ENCODE assay signal across 1 cellular context in the genomic region with DNA sequence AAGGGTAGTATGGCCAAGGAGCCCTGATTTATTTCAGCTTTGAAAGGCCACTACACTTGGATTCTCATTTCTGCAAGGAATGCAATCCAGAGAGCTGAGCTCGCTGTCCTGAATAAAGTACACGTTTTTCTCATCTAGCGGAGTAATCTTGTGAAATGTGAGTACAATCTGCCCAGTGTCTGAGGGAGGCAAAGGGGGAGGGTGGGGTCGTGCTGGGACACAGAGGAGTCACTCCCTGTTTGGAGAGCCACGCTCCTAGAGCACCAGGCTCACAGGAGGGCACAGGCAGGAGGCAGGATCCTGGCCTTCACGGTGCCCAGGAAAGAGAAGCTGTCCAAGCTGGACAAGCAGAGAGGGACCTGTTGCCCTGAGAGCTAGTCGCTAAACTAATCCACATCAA.
TF ChIP-seq lines count a peak whose summit lies in the region.

No MANE protein-coding gene starts in this region.

TF ChIP-seq in K562, 482 proteins besides CTCF, POLR2A, EP300 and RAD21 (continued from another document):
- TF ChIP-seq, protein P1, sequence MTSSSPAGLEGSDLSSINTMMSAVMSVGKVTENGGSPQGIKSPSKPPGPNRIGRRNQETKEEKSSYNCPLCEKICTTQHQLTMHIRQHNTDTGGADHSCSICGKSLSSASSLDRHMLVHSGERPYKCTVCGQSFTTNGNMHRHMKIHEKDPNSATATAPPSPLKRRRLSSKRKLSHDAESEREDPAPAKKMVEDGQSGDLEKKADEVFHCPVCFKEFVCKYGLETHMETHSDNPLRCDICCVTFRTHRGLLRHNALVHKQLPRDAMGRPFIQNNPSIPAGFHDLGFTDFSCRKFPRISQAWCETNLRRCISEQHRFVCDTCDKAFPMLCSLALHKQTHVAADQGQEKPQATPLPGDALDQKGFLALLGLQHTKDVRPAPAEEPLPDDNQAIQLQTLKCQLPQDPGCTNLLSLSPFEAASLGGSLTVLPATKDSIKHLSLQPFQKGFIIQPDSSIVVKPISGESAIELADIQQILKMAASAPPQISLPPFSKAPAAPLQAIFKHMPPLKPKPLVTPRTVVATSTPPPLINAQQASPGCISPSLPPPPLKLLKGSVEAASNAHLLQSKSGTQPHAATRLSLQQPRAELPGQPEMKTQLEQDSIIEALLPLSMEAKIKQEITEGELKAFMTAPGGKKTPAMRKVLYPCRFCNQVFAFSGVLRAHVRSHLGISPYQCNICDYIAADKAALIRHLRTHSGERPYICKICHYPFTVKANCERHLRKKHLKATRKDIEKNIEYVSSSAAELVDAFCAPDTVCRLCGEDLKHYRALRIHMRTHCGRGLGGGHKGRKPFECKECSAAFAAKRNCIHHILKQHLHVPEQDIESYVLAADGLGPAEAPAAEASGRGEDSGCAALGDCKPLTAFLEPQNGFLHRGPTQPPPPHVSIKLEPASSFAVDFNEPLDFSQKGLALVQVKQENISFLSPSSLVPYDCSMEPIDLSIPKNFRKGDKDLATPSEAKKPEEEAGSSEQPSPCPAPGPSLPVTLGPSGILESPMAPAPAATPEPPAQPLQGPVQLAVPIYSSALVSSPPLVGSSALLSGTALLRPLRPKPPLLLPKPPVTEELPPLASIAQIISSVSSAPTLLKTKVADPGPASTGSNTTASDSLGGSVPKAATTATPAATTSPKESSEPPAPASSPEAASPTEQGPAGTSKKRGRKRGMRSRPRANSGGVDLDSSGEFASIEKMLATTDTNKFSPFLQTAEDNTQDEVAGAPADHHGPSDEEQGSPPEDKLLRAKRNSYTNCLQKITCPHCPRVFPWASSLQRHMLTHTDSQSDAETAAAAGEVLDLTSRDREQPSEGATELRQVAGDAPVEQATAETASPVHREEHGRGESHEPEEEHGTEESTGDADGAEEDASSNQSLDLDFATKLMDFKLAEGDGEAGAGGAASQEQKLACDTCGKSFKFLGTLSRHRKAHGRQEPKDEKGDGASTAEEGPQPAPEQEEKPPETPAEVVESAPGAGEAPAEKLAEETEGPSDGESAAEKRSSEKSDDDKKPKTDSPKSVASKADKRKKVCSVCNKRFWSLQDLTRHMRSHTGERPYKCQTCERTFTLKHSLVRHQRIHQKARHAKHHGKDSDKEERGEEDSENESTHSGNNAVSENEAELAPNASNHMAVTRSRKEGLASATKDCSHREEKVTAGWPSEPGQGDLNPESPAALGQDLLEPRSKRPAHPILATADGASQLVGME (CRISPR knock-in tag; IDR thresholded peaks at IDR 0.05) = no peak
- TF ChIP-seq, protein P2, sequence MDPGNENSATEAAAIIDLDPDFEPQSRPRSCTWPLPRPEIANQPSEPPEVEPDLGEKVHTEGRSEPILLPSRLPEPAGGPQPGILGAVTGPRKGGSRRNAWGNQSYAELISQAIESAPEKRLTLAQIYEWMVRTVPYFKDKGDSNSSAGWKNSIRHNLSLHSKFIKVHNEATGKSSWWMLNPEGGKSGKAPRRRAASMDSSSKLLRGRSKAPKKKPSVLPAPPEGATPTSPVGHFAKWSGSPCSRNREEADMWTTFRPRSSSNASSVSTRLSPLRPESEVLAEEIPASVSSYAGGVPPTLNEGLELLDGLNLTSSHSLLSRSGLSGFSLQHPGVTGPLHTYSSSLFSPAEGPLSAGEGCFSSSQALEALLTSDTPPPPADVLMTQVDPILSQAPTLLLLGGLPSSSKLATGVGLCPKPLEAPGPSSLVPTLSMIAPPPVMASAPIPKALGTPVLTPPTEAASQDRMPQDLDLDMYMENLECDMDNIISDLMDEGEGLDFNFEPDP (CRISPR knock-in tag; IDR thresholded peaks at IDR 0.05) = no peak
- no peak for TF ChIP-seq CREBBP (IDR thresholded peaks at IDR 0.05; ENCODE audit: low read depth, low read length)
- no peak for TF ChIP-seq ZC3H8 (IDR thresholded peaks at IDR 0.05)
- TF ChIP-seq MAFG (tag; conservative IDR thresholded peaks at IDR 0.05) = no peak
- TF ChIP-seq NCOR1 (IDR thresholded peaks at IDR 0.05) = no peak
- TF ChIP-seq BHLHE40 (IDR thresholded peaks at IDR 0.05; ENCODE audit: low read length) = no peak
- TF ChIP-seq, protein P3, sequence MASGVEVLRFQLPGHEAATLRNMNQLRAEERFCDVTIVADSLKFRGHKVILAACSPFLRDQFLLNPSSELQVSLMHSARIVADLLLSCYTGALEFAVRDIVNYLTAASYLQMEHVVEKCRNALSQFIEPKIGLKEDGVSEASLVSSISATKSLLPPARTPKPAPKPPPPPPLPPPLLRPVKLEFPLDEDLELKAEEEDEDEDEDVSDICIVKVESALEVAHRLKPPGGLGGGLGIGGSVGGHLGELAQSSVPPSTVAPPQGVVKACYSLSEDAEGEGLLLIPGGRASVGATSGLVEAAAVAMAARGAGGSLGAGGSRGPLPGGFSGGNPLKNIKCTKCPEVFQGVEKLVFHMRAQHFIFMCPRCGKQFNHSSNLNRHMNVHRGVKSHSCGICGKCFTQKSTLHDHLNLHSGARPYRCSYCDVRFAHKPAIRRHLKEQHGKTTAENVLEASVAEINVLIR (CRISPR knock-in tag; IDR thresholded peaks at IDR 0.05) = no peak
- TF ChIP-seq MEF2D (tag; conservative IDR thresholded peaks at IDR 0.05; ENCODE audit: low read depth) = no peak
- TF ChIP-seq CBX2 (IDR thresholded peaks at IDR 0.05; ENCODE audit: insufficient read depth, low read length, poor library complexity, severe bottlenecking) = no peak
